8 cellular contexts compared by ENCODE assay signal in the genomic region with DNA sequence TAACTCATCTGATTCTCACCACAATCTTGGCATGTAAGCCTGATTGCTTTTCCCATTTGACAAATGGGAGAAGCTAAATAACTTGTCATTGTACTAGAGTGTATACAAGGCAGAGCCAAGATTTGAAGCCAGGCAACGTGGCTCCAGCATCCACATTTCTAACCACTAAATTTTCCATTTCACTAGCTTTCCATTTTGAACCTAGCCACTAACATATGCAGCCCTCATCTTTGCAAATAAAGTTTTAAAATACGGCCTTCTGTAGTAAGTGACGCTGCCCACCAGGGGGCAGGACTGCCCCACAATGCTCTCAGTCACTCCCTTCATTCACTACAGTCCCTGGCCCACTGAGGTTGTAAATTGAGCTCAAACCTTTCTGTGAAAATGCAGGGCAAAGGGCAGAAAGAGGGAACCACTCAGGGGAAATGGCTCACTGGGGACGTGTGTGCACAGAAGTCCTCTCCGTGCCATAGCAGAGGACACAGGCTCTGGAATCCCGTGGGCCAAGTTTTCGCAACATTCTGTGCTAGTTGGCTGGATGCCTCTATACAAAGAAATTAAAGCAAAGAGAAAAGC.
DNase-seq lines count a peak whose midpoint lies in the region; ATAC-seq, FAIRE-seq and TF ChIP-seq lines count a peak whose summit lies in the region.

No MANE protein-coding gene starts in this region.

- FAIRE-seq in islet of Langerhans (lab: Jason Lieb, UNC), result peak; percentile 95

- peaks cover 5% of the 10 kb centered on the region; the same call in 1 of the 2 replicates for H3K4me1 ChIP-seq in Panc1 (ENCODE audit: control insufficient read depth, insufficient read depth, low read length)

- peak; percentile 72 for DNase-seq in EL
- peak; percentile 71 for DNase-seq in GM20000 (ENCODE audit: low spot score)
- peak; percentile 46 for DNase-seq in HPDE6-E6E7 (ENCODE audit: extremely low spot score)
- peak; percentile 61 for DNase-seq in Panc1 (ENCODE audit: low read depth, low spot score)
- peak; percentile 37 for DNase-seq in brain pericyte (ENCODE audit: low read depth, low spot score)
- DNase-seq in smooth muscle cell of the brain vasculature (ENCODE audit: low read depth, low spot score), result peak; percentile 43

- TF ChIP-seq CTCF in GM20000 (IDR thresholded peaks at IDR 0.05; ENCODE audit: extremely low read depth, missing control alignments) (peak; percentile 81), Panc1 (IDR thresholded peaks at IDR 0.05) (peak; percentile 98)

- H3K27ac ChIP-seq in Panc1 (ENCODE audit: low read length), result peak overlapping the region; percentile 39; the same call in 1 of the 2 replicates

- POLR2A ChIA-PET in Panc1 (lab: Charles Lee), result interaction anchor here (0.5 to 0.6 kb wide), 2 partner anchors 70 to 315 kb away, joined by 7 to 18 read pairs; no protein-coding TSS in a partner anchor

- intact Hi-C loops in Panc1 (cut with micrococcal nuclease; ENCODE audit: unreplicated experiment), result loop anchor here (5.0 kb wide), 1 partner anchor 681 kb away; a partner anchor contains a TSS

- no peaks in the 10 kb centered on the region for H3K36me3 ChIP-seq in Panc1 (ENCODE audit: control insufficient read depth, insufficient read depth, low read length)

- BruUV-seq in Panc1 (replicated peaks; lab: Mats Ljungman, UMichigan), result no TSS peak

- no peaks in the 10 kb centered on the region; the same call in 1 of the 2 replicates for H3K9me3 ChIP-seq in Panc1 (ENCODE audit: control insufficient read depth, insufficient read depth, low read depth, low read length)

- no peak overlapping the region for H3K4me3 ChIP-seq in Panc1 (ENCODE audit: low read depth in 2 of 2, low read length in 2 of 2)

- ATAC-seq in Panc1 (peak; percentile 76), GM18870 (IDR thresholded peaks at IDR 0.05; ENCODE audit: unreplicated experiment) (no peak)

- in situ Hi-C loops in Panc1 (cut with HindIII; ENCODE audit: low pct_unique_long_range_greater_than_20kb, low sequenced_read_pairs), result no loop called here

- CTCF ChIA-PET in Panc1 (lab: Charles Lee), result interaction anchor here (0.5 to 1.3 kb wide), 6 partner anchors 12 to 725 kb away, joined by 3 to 6 read pairs (median 4); no protein-coding TSS in a partner anchor

- H3K27me3 ChIP-seq in Panc1 (ENCODE audit: control insufficient read depth, insufficient read depth, low read length), result no peaks in the 10 kb centered on the region
